8 cellular contexts compared by ENCODE assay signal in genomic region chr9:104991144-104991953, GRCh38.
A peak's percentile ranks its signal among the peaks of the same experiment; 100 is the strongest.
DNase-seq lines count a peak whose midpoint lies in the region; ATAC-seq and TF ChIP-seq lines count a peak whose summit lies in the region.

No MANE protein-coding gene starts in this region.

- ATAC-seq in GM19023 (IDR thresholded peaks at IDR 0.05; ENCODE audit: unreplicated experiment) = peak; percentile 83
- peak; percentile 87 for ATAC-seq in HG03280 (IDR thresholded peaks at IDR 0.05; ENCODE audit: unreplicated experiment)
- ATAC-seq in left lung = peak; percentile 88

- no peaks in the 10 kb centered on the region for H3K9me3 ChIP-seq in left lung

- no peak for TF ChIP-seq CTCF in left lung (IDR thresholded peaks at IDR 0.05)

- H3K4me1 ChIP-seq in left lung = peaks cover 33 to 47% of the 10 kb centered on the region in 2 donors

- H3K27me3 ChIP-seq in left lung = no peaks in the 10 kb centered on the region

- no peaks in the 10 kb centered on the region for H3K36me3 ChIP-seq in left lung

- intact Hi-C loops in left lung (cut with DNase I) = no loop called here

- H3K27ac ChIP-seq in left lung = peak overlapping the region; percentile 89 to 96

- peak overlapping the region; percentile 56 to 59 for H3K4me3 ChIP-seq in left lung

- DNase-seq in AG08395 (ENCODE audit: low spot score) = peak; percentile 88
- peak; percentile 44 to 73 for DNase-seq in NCI-H526 (lab: John Stamatoyannopoulos, UW)
- DNase-seq in activated CD4-positive, alpha-beta T cell treated with anti-CD3 and anti-CD28 coated beads, Interleukin-2, amount 50 U/mL, for 1 hour = peak; percentile 84
- DNase-seq in cortex of kidney (lab: John Stamatoyannopoulos, UW) = peak; percentile 47
- peak; percentile 95 to 98 for DNase-seq in left lung
- DNase-seq in stimulated activated CD4-positive, alpha-beta T cell treated with anti-CD3 and anti-CD28 coated beads, Interleukin-2, amount 100 ng/mL, for 4 hours (ENCODE audit: low read depth) = peak; percentile 71

Comparison
In these comparisons a context has a peak if more than half of its experiments do, and no peak if none do; other contexts are left out.
1. Peak in every context shown above with its lines: DNase-seq, ATAC-seq, H3K4me3 ChIP-seq and H3K27ac ChIP-seq.